1 cellular context compared by ENCODE assay signal in the genomic region with DNA sequence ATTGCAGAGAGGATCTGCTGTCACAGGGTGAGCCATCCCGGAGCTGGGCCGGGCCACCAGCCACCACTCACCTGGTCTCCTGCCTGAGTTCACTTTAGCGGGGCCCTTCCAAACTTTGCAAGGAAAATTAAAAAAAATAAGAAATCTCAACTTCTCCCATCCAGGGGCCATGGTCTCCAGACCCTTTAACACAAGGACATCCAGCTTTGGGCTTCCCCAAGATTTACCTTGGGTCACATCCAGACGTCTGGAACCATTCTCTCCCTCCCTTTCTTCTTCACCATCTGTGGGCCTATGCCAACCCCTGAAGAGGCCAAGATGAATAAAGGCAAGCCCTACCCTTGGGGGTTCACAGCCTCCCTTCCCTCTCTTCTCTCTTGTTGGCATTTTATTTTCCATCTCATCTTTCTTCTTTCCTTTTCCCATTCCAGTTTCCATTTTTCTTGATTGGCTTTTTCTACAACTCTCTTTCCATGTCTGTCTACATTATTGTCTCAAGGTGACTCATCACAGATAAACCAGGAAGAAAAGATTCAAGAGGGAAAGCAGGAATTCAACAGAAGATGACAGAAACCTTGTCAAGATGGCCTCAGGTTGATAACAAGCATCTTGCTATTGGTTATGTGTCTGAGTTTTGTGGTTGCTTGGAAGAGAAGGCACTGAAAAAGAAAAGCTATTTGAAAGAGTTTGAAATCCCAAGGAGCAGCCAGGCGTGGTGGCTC.
TF ChIP-seq lines count a peak whose summit lies in the region.

No MANE protein-coding gene starts in this region.

TF ChIP-seq in HepG2, 621 proteins besides CTCF, POLR2A, EP300 and RAD21:
- TF ChIP-seq SIX1 (CRISPR knock-in tag; IDR thresholded peaks at IDR 0.05; ENCODE audit: borderline replicate concordance) (no peak), ZNF670 (CRISPR knock-in tag; IDR thresholded peaks at IDR 0.05; ENCODE audit: borderline replicate concordance) (no peak), ZKSCAN1 (IDR thresholded peaks at IDR 0.05; ENCODE audit: low read length) (no peak), FOXP1 (IDR thresholded peaks at IDR 0.05) (no peak), FOXP1 (CRISPR knock-in tag; IDR thresholded peaks at IDR 0.05) (no peak)
- TF ChIP-seq, protein P1, sequence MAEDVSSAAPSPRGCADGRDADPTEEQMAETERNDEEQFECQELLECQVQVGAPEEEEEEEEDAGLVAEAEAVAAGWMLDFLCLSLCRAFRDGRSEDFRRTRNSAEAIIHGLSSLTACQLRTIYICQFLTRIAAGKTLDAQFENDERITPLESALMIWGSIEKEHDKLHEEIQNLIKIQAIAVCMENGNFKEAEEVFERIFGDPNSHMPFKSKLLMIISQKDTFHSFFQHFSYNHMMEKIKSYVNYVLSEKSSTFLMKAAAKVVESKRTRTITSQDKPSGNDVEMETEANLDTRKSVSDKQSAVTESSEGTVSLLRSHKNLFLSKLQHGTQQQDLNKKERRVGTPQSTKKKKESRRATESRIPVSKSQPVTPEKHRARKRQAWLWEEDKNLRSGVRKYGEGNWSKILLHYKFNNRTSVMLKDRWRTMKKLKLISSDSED (CRISPR knock-in tag; IDR thresholded peaks at IDR 0.05), result no peak
- TF ChIP-seq, protein P2, sequence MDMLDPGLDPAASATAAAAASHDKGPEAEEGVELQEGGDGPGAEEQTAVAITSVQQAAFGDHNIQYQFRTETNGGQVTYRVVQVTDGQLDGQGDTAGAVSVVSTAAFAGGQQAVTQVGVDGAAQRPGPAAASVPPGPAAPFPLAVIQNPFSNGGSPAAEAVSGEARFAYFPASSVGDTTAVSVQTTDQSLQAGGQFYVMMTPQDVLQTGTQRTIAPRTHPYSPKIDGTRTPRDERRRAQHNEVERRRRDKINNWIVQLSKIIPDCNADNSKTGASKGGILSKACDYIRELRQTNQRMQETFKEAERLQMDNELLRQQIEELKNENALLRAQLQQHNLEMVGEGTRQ (IDR thresholded peaks at IDR 0.05; ENCODE audit: low read depth, low read length), result no peak
- TF ChIP-seq, protein P2 (CRISPR knock-in tag; IDR thresholded peaks at IDR 0.05; ENCODE audit: borderline replicate concordance), result no peak
- TF ChIP-seq, protein P3, sequence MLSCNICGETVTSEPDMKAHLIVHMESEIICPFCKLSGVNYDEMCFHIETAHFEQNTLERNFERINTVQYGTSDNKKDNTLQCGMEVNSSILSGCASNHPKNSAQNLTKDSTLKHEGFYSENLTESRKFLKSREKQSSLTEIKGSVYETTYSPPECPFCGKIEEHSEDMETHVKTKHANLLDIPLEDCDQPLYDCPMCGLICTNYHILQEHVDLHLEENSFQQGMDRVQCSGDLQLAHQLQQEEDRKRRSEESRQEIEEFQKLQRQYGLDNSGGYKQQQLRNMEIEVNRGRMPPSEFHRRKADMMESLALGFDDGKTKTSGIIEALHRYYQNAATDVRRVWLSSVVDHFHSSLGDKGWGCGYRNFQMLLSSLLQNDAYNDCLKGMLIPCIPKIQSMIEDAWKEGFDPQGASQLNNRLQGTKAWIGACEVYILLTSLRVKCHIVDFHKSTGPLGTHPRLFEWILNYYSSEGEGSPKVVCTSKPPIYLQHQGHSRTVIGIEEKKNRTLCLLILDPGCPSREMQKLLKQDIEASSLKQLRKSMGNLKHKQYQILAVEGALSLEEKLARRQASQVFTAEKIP (CRISPR knock-in tag; IDR thresholded peaks at IDR 0.05; ENCODE audit: borderline replicate concordance), result no peak
